In the genomic region with DNA sequence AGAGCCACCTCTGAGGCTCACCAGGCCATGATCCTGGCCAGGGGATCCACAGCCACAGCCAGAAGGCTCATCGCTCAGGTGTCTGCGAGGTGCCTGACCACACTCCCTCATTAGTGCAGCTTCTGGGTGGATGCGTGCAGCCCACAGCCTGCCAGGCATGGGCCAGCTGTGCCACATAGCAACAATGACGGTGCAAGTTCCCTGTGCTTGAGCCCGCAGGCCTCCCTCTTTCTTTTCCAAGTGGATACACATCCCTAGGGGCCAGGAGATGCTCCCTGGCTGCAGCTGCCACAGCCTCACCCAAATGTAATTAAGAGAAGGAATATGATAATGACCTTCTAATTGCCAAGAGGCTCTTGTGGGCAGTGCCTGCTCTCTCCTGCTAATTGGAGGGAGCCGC, we compare ENCODE assay signal across 21 cellular contexts.
"Had no signal": no experiment of that assay in that cellular context is flagged by ENCODE, and none has a peak within 500 bp of the region (broad histone marks: within the 10 kb centered on the region; RNA-seq: fewer than 3 reads in every experiment).

No MANE protein-coding gene starts in this region.

- H3K9me3 ChIP-seq: ascending aorta, lower lobe of right lung, neutrophil, right lobe of liver, suprapubic skin, transverse colon, uterus had no signal

- H3K4me1 Mint-ChIP-seq: central memory CD8-positive, alpha-beta T cell; stimulated activated naive CD8-positive, alpha-beta T cell treated with anti-CD3 and anti-CD28 coated beads, Interleukin-15, amount 100 ng/mL, for 72 hours had no signal

- H3K27ac ChIP-seq: ascending aorta, coronary artery, foreskin keratinocyte, lower lobe of right lung, neutrophil, parathyroid adenoma, right lobe of liver, suprapubic skin, transverse colon, uterus had no signal

- H3K79me2 ChIP-seq: parathyroid adenoma had no signal

- H3K9ac ChIP-seq: parathyroid adenoma had no signal

- H3K4me3 Mint-ChIP-seq: central memory CD8-positive, alpha-beta T cell; natural killer cell; stimulated activated naive CD8-positive, alpha-beta T cell treated with anti-CD3 and anti-CD28 coated beads, Interleukin-15, amount 100 ng/mL, for 72 hours had no signal

- H3K36me3 Mint-ChIP-seq: natural killer cell had no signal

- H3K27ac Mint-ChIP-seq: natural killer cell; stimulated activated naive CD8-positive, alpha-beta T cell treated with anti-CD3 and anti-CD28 coated beads, Interleukin-15, amount 100 ng/mL, for 72 hours had no signal

- DNase-seq: activated CD8-positive, alpha-beta memory T cell treated with anti-CD3 and anti-CD28 coated beads for 24 hours; activated CD8-positive, alpha-beta memory T cell treated with anti-CD3 and anti-CD28 coated beads, Interleukin-2, amount 50 U/mL, for 48 hours; activated effector memory CD4-positive, alpha-beta T cell treated with Interleukin-2 at 50 U/mL for 16 hours; activated naive CD4-positive, alpha-beta T cell treated with anti-CD3 and anti-CD28 coated beads, Interleukin-2, amount 50 U/mL, for 16 hours; activated T-cell treated with anti-CD3 and anti-CD28 coated beads, Interleukin-2, amount 50 U/mL, for 48 hours; foreskin keratinocyte; lower lobe of right lung; natural killer cell; right lobe of liver; small intestine; stimulated activated CD4-positive, alpha-beta T cell treated with anti-CD3 and anti-CD28 coated beads, Interleukin-15, amount 100 ng/mL, for 24 hours; stimulated activated CD4-positive, alpha-beta T cell treated with anti-CD3 and anti-CD28 coated beads, Interleukin-4, amount 100 ng/mL, for 1 hour; stimulated activated naive CD8-positive, alpha-beta T cell treated with anti-CD3 and anti-CD28 coated beads, Interleukin-15, amount 100 ng/mL, for 72 hours; transverse colon; uterus had no signal

- ATAC-seq: foreskin keratinocyte; lower lobe of right lung; natural killer cell; right lobe of liver; stimulated activated naive CD8-positive, alpha-beta T cell treated with anti-CD3 and anti-CD28 coated beads, Interleukin-15, amount 100 ng/mL, for 72 hours had no signal

- H3K36me3 ChIP-seq: ascending aorta, lower lobe of right lung, neutrophil, right lobe of liver, suprapubic skin, transverse colon, uterus had no signal

- H3K9me3 Mint-ChIP-seq: central memory CD8-positive, alpha-beta T cell had no signal

- H3K4me1 ChIP-seq: ascending aorta, foreskin keratinocyte, lower lobe of right lung, parathyroid adenoma, right lobe of liver, suprapubic skin, transverse colon, uterus had no signal

- H2AFZ ChIP-seq: parathyroid adenoma had no signal

- H3K27me3 ChIP-seq: ascending aorta, foreskin keratinocyte, neutrophil, right lobe of liver, transverse colon, uterus had no signal

- H3K27me3 Mint-ChIP-seq: stimulated activated naive CD8-positive, alpha-beta T cell treated with anti-CD3 and anti-CD28 coated beads, Interleukin-15, amount 100 ng/mL, for 72 hours had no signal

- H3K4me3 ChIP-seq: ascending aorta, coronary artery, lower lobe of right lung, right lobe of liver, suprapubic skin, transverse colon, uterus had no signal
